ENCODE assay signal across 15 cellular contexts in genomic region chr10:102413806-102414561, GRCh38. TPM values are rescaled to one million over a fixed set of nuclear protein-coding genes. Genes with fewer than 3 reads are reported as not detected.
A peak's percentile ranks its signal among the peaks of the same experiment; 100 is the strongest.
DNase-seq lines count a peak whose midpoint lies in the region.
"Had no signal": no experiment of that assay in that cellular context is flagged by ENCODE, and none has a peak within 500 bp of the region (broad histone marks: within the 10 kb centered on the region; RNA-seq: fewer than 3 reads in every experiment).

No MANE protein-coding gene starts in this region.

- H3K4me1 Mint-ChIP-seq in dendritic cell treated with granulocyte-macrophage colony-stimulating factor and Interleukin-4, amounts not matched to agents 40 ng/mL and 50 ng/mL, for 4 days (ENCODE audit: low read depth): peaks cover 67% of the 10 kb centered on the region

- no peak overlapping the region for H3K4me3 Mint-ChIP-seq in dendritic cell treated with granulocyte-macrophage colony-stimulating factor and Interleukin-4, amounts not matched to agents 40 ng/mL and 50 ng/mL, for 4 days
- H3K4me3 Mint-ChIP-seq: GM23338 had no signal

- no peak overlapping the region for H3K9ac ChIP-seq in BLaER1
- H3K9ac ChIP-seq in neuronal stem cell (ENCODE audit: low read depth, low read length, poor library complexity): no peak overlapping the region

- no peaks in the 10 kb centered on the region for H3K9me3 ChIP-seq in BLaER1
- peaks cover 0 to 4% of the 10 kb centered on the region in 2 donors for H3K9me3 ChIP-seq in neuronal stem cell (replicated peaks in 1 of 2; ENCODE audit: control insufficient read depth in 2 of 2, insufficient read depth in 1 of 2, low read depth in 1 of 2, low read length in 2 of 2)
- H3K9me3 ChIP-seq: A549, SJCRH30 had no signal

- H3K4me1 ChIP-seq in BLaER1 (peaks cover 15% of the 10 kb centered on the region), neuronal stem cell (ENCODE audit: control insufficient read depth in 2 of 2, insufficient read depth in 1 of 2, low read depth in 1 of 2, low read length in 2 of 2) (peaks cover 49 to 69% of the 10 kb centered on the region in 2 donors)

- peaks cover 15% of the 10 kb centered on the region; the same call in 1 of the 2 replicates for H4K20me1 ChIP-seq in BLaER1

- peak overlapping the region; percentile 19 for H2BK5ac ChIP-seq in neuronal stem cell (ENCODE audit: low read length)

- H2BK12ac ChIP-seq in neuronal stem cell (ENCODE audit: low read length): peak overlapping the region; percentile 100

- peak overlapping the region; percentile 36 for H3K18ac ChIP-seq in neuronal stem cell (ENCODE audit: low read length)

- H3K14ac ChIP-seq in neuronal stem cell (ENCODE audit: low read length): no peak overlapping the region

- no peak overlapping the region for H2BK120ac ChIP-seq in neuronal stem cell (ENCODE audit: low read depth, low read length)

- no peak overlapping the region for H4K8ac ChIP-seq in neuronal stem cell (ENCODE audit: low read depth, low read length)

- DNase-seq in H7 (peak; percentile 61), neuronal stem cell (ENCODE audit: low spot score) (no peak), SHP77 (lab: John Stamatoyannopoulos, UW) (no peak), NCI-H2171 (lab: John Stamatoyannopoulos, UW) (no peak), MV-4-11 (lab: John Stamatoyannopoulos, UW) (no peak)
- DNase-seq: KG1, NCI-H226, PC-3 had no signal

- H2AK5ac ChIP-seq in neuronal stem cell (ENCODE audit: low read depth, low read length): no peak overlapping the region

- no peaks in the 10 kb centered on the region for H3K36me3 Mint-ChIP-seq in dendritic cell treated with granulocyte-macrophage colony-stimulating factor and Interleukin-4, amounts not matched to agents 40 ng/mL and 50 ng/mL, for 4 days (ENCODE audit: low read depth)

- no peak overlapping the region for H3K4ac ChIP-seq in neuronal stem cell (ENCODE audit: low read length)

- WGBS in neuronal stem cell (ENCODE audit: extremely low coverage in 2 of 2, insufficient read length in 2 of 2, insufficient replicate concordance in 1 of 2), 2 donors: no CpG with 5 or more reads among the region's 16 CpGs

- no peak overlapping the region for H3K4me3 ChIP-seq in BLaER1
- no peak overlapping the region for H3K4me3 ChIP-seq in H7 (ENCODE audit: insufficient read depth, low read depth, low read length)
- H3K4me3 ChIP-seq in neuronal stem cell (ENCODE audit: low read length in 2 of 2): no peak overlapping the region
- H3K4me3 ChIP-seq: A549, GM23338, SJCRH30 had no signal

- H3K36me3 ChIP-seq in BLaER1 (no peaks in the 10 kb centered on the region), H7 (replicated peaks; ENCODE audit: control insufficient read depth, insufficient read depth, low read length) (no peaks in the 10 kb centered on the region), neuronal stem cell (replicated peaks in 1 of 2; ENCODE audit: control insufficient read depth in 2 of 2, insufficient read depth in 2 of 2, low read length in 2 of 2) (peaks cover 0 to 17% of the 10 kb centered on the region in 2 donors)
- H3K36me3 ChIP-seq: SJCRH30 had no signal

- intact Hi-C loops in dendritic cell treated with granulocyte-macrophage colony-stimulating factor and Interleukin-4, amounts not matched to agents 40 ng/mL and 50 ng/mL, for 4 days (cut with micrococcal nuclease): no loop called here

- H3K27ac ChIP-seq in BLaER1 (no peak overlapping the region), neuronal stem cell (replicated peaks; ENCODE audit: low read length) (peak overlapping the region; percentile 50)
- H3K27ac ChIP-seq: A549, RWPE1, SJCRH30 had no signal

- H3K27me3 ChIP-seq in BLaER1 (peaks cover 95% of the 10 kb centered on the region), H7 (ENCODE audit: control insufficient read depth, insufficient read depth, low read length) (peaks cover 30% of the 10 kb centered on the region), neuronal stem cell (ENCODE audit: control insufficient read depth in 3 of 3, insufficient read depth in 3 of 3, low read depth in 1 of 3, low read length in 3 of 3) (peaks cover 0 to 28% (median 11%) of the 10 kb centered on the region in 3 experiments)

- H2BK15ac ChIP-seq in neuronal stem cell (ENCODE audit: low read length): no peak overlapping the region

- H3K27me3 Mint-ChIP-seq in dendritic cell treated with granulocyte-macrophage colony-stimulating factor and Interleukin-4, amounts not matched to agents 40 ng/mL and 50 ng/mL, for 4 days: peaks cover 91% of the 10 kb centered on the region

- H3K9me3 Mint-ChIP-seq in dendritic cell treated with granulocyte-macrophage colony-stimulating factor and Interleukin-4, amounts not matched to agents 40 ng/mL and 50 ng/mL, for 4 days: no peaks in the 10 kb centered on the region
- H3K9me3 Mint-ChIP-seq: GM23338 had no signal

- H4K91ac ChIP-seq in neuronal stem cell (ENCODE audit: low read depth, low read length, poor library complexity): no peak overlapping the region

- H3K4me2 ChIP-seq in BLaER1 (0 out of 2 replicates have a peak overlapping the region, but pooled peaks have one; percentile 63), neuronal stem cell (ENCODE audit: insufficient read depth, low read length, poor library complexity, severe bottlenecking) (no peak overlapping the region)
- H3K4me2 ChIP-seq: A549, GM23338 had no signal

- H3K27ac Mint-ChIP-seq in dendritic cell treated with granulocyte-macrophage colony-stimulating factor and Interleukin-4, amounts not matched to agents 40 ng/mL and 50 ng/mL, for 4 days: peak overlapping the region; percentile 28
- H3K27ac Mint-ChIP-seq: GM23338 had no signal

- H3K79me1 ChIP-seq in neuronal stem cell (ENCODE audit: low read depth, low read length): no peaks in the 10 kb centered on the region

- H2AFZ ChIP-seq in neuronal stem cell (ENCODE audit: low read length): no peak overlapping the region
- H2AFZ ChIP-seq: GM23338 had no signal

- H3K23ac ChIP-seq in neuronal stem cell (ENCODE audit: low read depth, low read length, poor library complexity): no peak overlapping the region

RNA-seq across cellular contexts. Expression of gene PSD, which starts 4.6 kb away (rescaled TPM):
- 5.2 and 6.1 TPM in 2 replicates for total RNA-seq in H7 (2014; rRNA removed; shearing (Covaris generic))
- polyA plus RNA-seq in neuronal stem cell (2013, experiment 1 of 2): 2.4 TPM
- polyA plus RNA-seq in neuronal stem cell (2013, experiment 2 of 2): 1.9 TPM

RNA-seq across cellular contexts. Expression of gene FBXL15, which starts 6.7 kb away (rescaled TPM):
- total RNA-seq in H7 (2014; rRNA removed; shearing (Covaris generic)): 23.0 and 29.8 TPM in 2 replicates
- polyA plus RNA-seq in neuronal stem cell (2013, experiment 1 of 2): 4.7 TPM
- 4.8 TPM for polyA plus RNA-seq in neuronal stem cell (2013, experiment 2 of 2)

RNA-seq across cellular contexts. Expression of gene CUEDC2, which starts 18.4 kb away (rescaled TPM):
- total RNA-seq in H7 (2014; rRNA removed; shearing (Covaris generic)): 51.3 and 64.7 TPM in 2 replicates
- polyA plus RNA-seq in neuronal stem cell (2013, experiment 1 of 2): 114 TPM
- polyA plus RNA-seq in neuronal stem cell (2013, experiment 2 of 2): 113 TPM

RNA-seq across cellular contexts. Expression of gene NFKB2, which starts 18.5 kb away (rescaled TPM):
- total RNA-seq in H7 (2014; rRNA removed; shearing (Covaris generic)): 25.3 and 25.6 TPM in 2 replicates
- polyA plus RNA-seq in neuronal stem cell (2013, experiment 1 of 2): 7.6 TPM
- polyA plus RNA-seq in neuronal stem cell (2013, experiment 2 of 2): 8.2 TPM

RNA-seq across cellular contexts. Expression of gene C10orf95, which starts 37.4 kb away (rescaled TPM):
- 0.30 and 0.45 TPM in 2 replicates for total RNA-seq in H7 (2014; rRNA removed; shearing (Covaris generic))
- 0.10 TPM for polyA plus RNA-seq in neuronal stem cell (2013, experiment 1 of 2)
- 0.18 TPM for polyA plus RNA-seq in neuronal stem cell (2013, experiment 2 of 2)
- polyA plus RNA-seq: BJ had no signal
